In the genomic region with DNA sequence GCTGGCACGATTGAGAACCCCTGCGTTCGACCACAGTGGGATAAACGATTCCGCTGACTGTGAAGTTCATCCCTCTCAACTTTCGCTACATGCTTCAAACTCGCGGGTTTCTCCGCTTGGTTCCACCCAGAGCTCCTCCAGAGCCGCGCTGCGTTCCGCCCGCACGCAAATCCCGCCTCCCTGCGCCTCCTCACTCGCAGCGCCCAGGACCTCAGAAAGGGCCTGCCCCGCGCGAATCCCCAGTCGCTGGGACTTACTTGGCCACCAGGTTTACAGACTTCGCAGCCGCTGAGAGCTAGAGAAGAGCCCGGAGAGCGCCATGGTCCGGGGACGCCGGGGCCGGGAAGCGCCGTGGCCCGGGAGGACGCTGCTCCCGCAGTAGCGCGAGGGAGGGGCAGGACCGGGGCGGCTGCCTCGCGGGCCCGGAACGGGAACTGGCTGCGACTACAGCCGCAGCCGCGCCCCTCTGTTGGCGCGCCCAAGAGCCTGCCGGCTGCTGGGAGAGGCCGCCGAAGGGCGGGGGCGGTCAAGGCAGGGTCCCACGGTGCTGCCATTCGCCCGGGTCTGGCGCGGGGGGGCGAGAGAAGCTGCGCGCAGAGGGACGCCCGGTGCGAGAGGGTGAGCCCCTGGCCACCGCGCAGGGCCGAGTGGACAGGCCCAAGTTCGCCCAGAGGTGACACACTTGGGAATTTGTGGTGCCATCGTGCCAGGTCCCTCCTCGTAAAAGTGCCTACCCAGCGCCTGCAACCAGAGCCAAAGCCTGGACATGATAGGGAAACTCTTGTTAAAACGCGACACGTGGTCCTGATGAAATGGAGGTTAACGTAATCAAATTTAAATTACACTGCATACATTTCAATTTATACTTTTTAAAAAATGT, we compare ENCODE assay signal across 1 cellular context.
A peak's percentile ranks its signal among the peaks of the same experiment; 100 is the strongest.
TF ChIP-seq lines count a peak whose summit lies in the region.

A gene with protein sequence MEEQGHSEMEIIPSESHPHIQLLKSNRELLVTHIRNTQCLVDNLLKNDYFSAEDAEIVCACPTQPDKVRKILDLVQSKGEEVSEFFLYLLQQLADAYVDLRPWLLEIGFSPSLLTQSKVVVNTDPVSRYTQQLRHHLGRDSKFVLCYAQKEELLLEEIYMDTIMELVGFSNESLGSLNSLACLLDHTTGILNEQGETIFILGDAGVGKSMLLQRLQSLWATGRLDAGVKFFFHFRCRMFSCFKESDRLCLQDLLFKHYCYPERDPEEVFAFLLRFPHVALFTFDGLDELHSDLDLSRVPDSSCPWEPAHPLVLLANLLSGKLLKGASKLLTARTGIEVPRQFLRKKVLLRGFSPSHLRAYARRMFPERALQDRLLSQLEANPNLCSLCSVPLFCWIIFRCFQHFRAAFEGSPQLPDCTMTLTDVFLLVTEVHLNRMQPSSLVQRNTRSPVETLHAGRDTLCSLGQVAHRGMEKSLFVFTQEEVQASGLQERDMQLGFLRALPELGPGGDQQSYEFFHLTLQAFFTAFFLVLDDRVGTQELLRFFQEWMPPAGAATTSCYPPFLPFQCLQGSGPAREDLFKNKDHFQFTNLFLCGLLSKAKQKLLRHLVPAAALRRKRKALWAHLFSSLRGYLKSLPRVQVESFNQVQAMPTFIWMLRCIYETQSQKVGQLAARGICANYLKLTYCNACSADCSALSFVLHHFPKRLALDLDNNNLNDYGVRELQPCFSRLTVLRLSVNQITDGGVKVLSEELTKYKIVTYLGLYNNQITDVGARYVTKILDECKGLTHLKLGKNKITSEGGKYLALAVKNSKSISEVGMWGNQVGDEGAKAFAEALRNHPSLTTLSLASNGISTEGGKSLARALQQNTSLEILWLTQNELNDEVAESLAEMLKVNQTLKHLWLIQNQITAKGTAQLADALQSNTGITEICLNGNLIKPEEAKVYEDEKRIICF (minus strand): TSS at position 436 of the 880 bp plus-strand sequence. CDS start 21,863 bp downstream, outside the sequence.

TF ChIP-seq in HEK293, 187 proteins besides CTCF, POLR2A, EP300 and RAD21 (continued from another document and continues in another):
- TF ChIP-seq, protein P1, sequence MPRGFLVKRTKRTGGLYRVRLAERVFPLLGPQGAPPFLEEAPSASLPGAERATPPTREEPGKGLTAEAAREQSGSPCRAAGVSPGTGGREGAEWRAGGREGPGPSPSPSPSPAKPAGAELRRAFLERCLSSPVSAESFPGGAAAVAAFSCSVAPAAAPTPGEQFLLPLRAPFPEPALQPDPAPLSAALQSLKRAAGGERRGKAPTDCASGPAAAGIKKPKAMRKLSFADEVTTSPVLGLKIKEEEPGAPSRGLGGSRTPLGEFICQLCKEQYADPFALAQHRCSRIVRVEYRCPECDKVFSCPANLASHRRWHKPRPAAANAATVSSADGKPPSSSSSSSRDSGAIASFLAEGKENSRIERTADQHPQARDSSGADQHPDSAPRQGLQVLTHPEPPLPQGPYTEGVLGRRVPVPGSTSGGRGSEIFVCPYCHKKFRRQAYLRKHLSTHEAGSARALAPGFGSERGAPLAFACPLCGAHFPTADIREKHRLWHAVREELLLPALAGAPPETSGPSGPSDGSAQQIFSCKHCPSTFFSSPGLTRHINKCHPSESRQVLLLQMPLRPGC (tag by site-specific recombination; IDR thresholded peaks at IDR 0.05), result no peak
- TF ChIP-seq ZNF544 (tag by site-specific recombination; IDR thresholded peaks at IDR 0.05) (no peak), KLF10 (tag by site-specific recombination; IDR thresholded peaks at IDR 0.05) (peak; percentile 78), ZNF768 (tag by site-specific recombination; IDR thresholded peaks at IDR 0.05) (no peak), ZNF777 (tag by site-specific recombination; IDR thresholded peaks at IDR 0.05; ENCODE audit: borderline replicate concordance) (no peak), ZSCAN30 (tag by site-specific recombination; IDR thresholded peaks at IDR 0.05) (peak; percentile 64; the same call in 1 of the 2 replicates), ZNF157 (tag by site-specific recombination; IDR thresholded peaks at IDR 0.05) (no peak), ZXDB (tag by site-specific recombination; IDR thresholded peaks at IDR 0.05) (peak; percentile 54), MYNN (tag by site-specific recombination; IDR thresholded peaks at IDR 0.05; ENCODE audit: borderline replicate concordance) (no peak), ZNF626 (tag by site-specific recombination; IDR thresholded peaks at IDR 0.05) (no peak), ZNF426 (tag by site-specific recombination; IDR thresholded peaks at IDR 0.05) (no peak), ZNF16 (tag by site-specific recombination; IDR thresholded peaks at IDR 0.05; ENCODE audit: low read depth) (no peak), ZNF560 (tag by site-specific recombination; IDR thresholded peaks at IDR 0.05; ENCODE audit: borderline replicate concordance) (no peak), SCRT2 (tag by site-specific recombination; IDR thresholded peaks at IDR 0.05) (no peak), SALL2 (tag by site-specific recombination; IDR thresholded peaks at IDR 0.05; ENCODE audit: borderline replicate concordance) (no peak), ZFHX2 (tag by site-specific recombination; conservative IDR thresholded peaks at IDR 0.05) (peak; percentile 73; the same call in 1 of the 2 replicates), TCF7L2 (IDR thresholded peaks at IDR 0.05; ENCODE audit: borderline replicate concordance, low read depth, low read length) (no peak), ZNF558 (tag by site-specific recombination; IDR thresholded peaks at IDR 0.05) (no peak), ZNF660 (tag by site-specific recombination; IDR thresholded peaks at IDR 0.05) (peak; percentile 19; the same call in 1 of the 2 replicates), SP3 (tag by site-specific recombination; IDR thresholded peaks at IDR 0.05) (0 out of 2 replicates have a peak, but pooled peaks have one; percentile 39), ZNF350 (tag by site-specific recombination; IDR thresholded peaks at IDR 0.05) (no peak), ZNF792 (tag by site-specific recombination; IDR thresholded peaks at IDR 0.05) (0 out of 2 replicates have a peak, but pooled peaks have one; percentile 66), ZNF341 (tag by site-specific recombination; IDR thresholded peaks at IDR 0.05; ENCODE audit: low read depth) (peak; percentile 76), ZNF221 (tag by site-specific recombination; IDR thresholded peaks at IDR 0.05; ENCODE audit: borderline replicate concordance) (no peak), KLF7 (tag by site-specific recombination; IDR thresholded peaks at IDR 0.05; ENCODE audit: borderline replicate concordance) (peak; percentile 20; the same call in 1 of the 2 replicates), ZNF677 (tag by site-specific recombination; IDR thresholded peaks at IDR 0.05) (no peak), ZNF394 (tag by site-specific recombination; IDR thresholded peaks at IDR 0.05; ENCODE audit: borderline replicate concordance) (no peak; the same call in 1 of the 2 replicates), BCL11A (tag by site-specific recombination; IDR thresholded peaks at IDR 0.05; ENCODE audit: low read depth) (no peak), ZNF248 (tag by site-specific recombination; IDR thresholded peaks at IDR 0.05) (no peak), ZNF596 (tag by site-specific recombination; IDR thresholded peaks at IDR 0.05) (no peak), ZNF214 (tag by site-specific recombination; IDR thresholded peaks at IDR 0.05; ENCODE audit: borderline replicate concordance) (no peak), ZNF423 (tag by site-specific recombination; IDR thresholded peaks at IDR 0.05) (peak; percentile 77), ZNF529 (tag by site-specific recombination; IDR thresholded peaks at IDR 0.05; ENCODE audit: insufficient replicate concordance) (no peak), ZFP69B (tag by site-specific recombination; IDR thresholded peaks at IDR 0.05) (no peak), ZNF37A (tag by site-specific recombination; IDR thresholded peaks at IDR 0.05) (no peak), KLF8 (tag by site-specific recombination; IDR thresholded peaks at IDR 0.05) (peak; percentile 70; the same call in 1 of the 2 replicates), ZNF600 (tag by site-specific recombination; IDR thresholded peaks at IDR 0.05) (peak; percentile 79), ZNF146 (tag by site-specific recombination; IDR thresholded peaks at IDR 0.05) (no peak)
- TF ChIP-seq, protein P2, sequence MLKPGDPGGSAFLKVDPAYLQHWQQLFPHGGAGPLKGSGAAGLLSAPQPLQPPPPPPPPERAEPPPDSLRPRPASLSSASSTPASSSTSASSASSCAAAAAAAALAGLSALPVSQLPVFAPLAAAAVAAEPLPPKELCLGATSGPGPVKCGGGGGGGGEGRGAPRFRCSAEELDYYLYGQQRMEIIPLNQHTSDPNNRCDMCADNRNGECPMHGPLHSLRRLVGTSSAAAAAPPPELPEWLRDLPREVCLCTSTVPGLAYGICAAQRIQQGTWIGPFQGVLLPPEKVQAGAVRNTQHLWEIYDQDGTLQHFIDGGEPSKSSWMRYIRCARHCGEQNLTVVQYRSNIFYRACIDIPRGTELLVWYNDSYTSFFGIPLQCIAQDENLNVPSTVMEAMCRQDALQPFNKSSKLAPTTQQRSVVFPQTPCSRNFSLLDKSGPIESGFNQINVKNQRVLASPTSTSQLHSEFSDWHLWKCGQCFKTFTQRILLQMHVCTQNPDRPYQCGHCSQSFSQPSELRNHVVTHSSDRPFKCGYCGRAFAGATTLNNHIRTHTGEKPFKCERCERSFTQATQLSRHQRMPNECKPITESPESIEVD (tag by site-specific recombination; IDR thresholded peaks at IDR 0.05), result no peak
- TF ChIP-seq, protein P3, sequence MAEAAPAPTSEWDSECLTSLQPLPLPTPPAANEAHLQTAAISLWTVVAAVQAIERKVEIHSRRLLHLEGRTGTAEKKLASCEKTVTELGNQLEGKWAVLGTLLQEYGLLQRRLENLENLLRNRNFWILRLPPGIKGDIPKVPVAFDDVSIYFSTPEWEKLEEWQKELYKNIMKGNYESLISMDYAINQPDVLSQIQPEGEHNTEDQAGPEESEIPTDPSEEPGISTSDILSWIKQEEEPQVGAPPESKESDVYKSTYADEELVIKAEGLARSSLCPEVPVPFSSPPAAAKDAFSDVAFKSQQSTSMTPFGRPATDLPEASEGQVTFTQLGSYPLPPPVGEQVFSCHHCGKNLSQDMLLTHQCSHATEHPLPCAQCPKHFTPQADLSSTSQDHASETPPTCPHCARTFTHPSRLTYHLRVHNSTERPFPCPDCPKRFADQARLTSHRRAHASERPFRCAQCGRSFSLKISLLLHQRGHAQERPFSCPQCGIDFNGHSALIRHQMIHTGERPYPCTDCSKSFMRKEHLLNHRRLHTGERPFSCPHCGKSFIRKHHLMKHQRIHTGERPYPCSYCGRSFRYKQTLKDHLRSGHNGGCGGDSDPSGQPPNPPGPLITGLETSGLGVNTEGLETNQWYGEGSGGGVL (tag by site-specific recombination; IDR thresholded peaks at IDR 0.05), result no peak
- TF ChIP-seq, protein P4, sequence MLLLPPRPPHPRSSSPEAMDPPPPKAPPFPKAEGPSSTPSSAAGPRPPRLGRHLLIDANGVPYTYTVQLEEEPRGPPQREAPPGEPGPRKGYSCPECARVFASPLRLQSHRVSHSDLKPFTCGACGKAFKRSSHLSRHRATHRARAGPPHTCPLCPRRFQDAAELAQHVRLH (tag by site-specific recombination; IDR thresholded peaks at IDR 0.05), result no peak
- TF ChIP-seq, protein P5, sequence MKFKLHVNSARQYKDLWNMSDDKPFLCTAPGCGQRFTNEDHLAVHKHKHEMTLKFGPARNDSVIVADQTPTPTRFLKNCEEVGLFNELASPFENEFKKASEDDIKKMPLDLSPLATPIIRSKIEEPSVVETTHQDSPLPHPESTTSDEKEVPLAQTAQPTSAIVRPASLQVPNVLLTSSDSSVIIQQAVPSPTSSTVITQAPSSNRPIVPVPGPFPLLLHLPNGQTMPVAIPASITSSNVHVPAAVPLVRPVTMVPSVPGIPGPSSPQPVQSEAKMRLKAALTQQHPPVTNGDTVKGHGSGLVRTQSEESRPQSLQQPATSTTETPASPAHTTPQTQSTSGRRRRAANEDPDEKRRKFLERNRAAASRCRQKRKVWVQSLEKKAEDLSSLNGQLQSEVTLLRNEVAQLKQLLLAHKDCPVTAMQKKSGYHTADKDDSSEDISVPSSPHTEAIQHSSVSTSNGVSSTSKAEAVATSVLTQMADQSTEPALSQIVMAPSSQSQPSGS (tag by site-specific recombination; IDR thresholded peaks at IDR 0.05; ENCODE audit: low read depth), result no peak
- TF ChIP-seq, protein P6, sequence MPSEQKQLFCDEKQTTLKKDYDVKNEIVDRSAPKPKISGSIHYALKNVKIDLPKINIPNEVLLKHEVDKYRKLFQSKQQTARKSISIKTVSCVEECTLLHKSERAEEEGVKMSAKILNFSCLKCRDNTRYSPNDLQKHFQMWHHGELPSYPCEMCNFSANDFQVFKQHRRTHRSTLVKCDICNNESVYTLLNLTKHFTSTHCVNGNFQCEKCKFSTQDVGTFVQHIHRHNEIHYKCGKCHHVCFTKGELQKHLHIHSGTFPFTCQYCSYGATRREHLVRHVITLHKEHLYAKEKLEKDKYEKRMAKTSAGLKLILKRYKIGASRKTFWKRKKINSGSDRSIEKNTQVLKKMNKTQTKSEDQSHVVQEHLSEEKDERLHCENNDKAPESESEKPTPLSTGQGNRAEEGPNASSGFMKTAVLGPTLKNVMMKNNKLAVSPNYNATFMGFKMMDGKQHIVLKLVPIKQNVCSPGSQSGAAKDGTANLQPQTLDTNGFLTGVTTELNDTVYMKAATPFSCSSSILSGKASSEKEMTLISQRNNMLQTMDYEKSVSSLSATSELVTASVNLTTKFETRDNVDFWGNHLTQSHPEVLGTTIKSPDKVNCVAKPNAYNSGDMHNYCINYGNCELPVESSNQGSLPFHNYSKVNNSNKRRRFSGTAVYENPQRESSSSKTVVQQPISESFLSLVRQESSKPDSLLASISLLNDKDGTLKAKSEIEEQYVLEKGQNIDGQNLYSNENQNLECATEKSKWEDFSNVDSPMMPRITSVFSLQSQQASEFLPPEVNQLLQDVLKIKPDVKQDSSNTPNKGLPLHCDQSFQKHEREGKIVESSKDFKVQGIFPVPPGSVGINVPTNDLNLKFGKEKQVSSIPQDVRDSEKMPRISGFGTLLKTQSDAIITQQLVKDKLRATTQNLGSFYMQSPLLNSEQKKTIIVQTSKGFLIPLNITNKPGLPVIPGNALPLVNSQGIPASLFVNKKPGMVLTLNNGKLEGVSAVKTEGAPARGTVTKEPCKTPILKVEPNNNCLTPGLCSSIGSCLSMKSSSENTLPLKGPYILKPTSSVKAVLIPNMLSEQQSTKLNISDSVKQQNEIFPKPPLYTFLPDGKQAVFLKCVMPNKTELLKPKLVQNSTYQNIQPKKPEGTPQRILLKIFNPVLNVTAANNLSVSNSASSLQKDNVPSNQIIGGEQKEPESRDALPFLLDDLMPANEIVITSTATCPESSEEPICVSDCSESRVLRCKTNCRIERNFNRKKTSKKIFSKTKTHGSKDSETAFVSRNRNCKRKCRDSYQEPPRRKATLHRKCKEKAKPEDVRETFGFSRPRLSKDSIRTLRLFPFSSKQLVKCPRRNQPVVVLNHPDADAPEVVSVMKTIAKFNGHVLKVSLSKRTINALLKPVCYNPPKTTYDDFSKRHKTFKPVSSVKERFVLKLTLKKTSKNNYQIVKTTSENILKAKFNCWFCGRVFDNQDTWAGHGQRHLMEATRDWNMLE (tag by site-specific recombination; conservative IDR thresholded peaks at IDR 0.05; ENCODE audit: low read depth), result no peak
- TF ChIP-seq, protein P7, sequence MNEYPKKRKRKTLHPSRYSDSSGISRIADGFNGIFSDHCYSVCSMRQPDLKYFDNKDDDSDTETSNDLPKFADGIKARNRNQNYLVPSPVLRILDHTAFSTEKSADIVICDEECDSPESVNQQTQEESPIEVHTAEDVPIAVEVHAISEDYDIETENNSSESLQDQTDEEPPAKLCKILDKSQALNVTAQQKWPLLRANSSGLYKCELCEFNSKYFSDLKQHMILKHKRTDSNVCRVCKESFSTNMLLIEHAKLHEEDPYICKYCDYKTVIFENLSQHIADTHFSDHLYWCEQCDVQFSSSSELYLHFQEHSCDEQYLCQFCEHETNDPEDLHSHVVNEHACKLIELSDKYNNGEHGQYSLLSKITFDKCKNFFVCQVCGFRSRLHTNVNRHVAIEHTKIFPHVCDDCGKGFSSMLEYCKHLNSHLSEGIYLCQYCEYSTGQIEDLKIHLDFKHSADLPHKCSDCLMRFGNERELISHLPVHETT (tag by site-specific recombination; IDR thresholded peaks at IDR 0.05), result no peak
